Comparison of ENCODE assay signal across 24 cellular contexts in genomic region chr10:126262186-126262838, GRCh38.
"Had no signal": no experiment of that assay in that cellular context is flagged by ENCODE, and none has a peak within 500 bp of the region (broad histone marks: within the 10 kb centered on the region; RNA-seq: fewer than 3 reads in every experiment).

No MANE protein-coding gene starts in this region.

- H3K36me3 ChIP-seq: esophagus muscularis mucosa, suprapubic skin, transverse colon, vagina had no signal

- FAIRE-seq: TTC549 had no signal

- H3K4me3 ChIP-seq: coronary artery, esophagus muscularis mucosa, lung, suprapubic skin, transverse colon, vagina had no signal

- H3K36me3 Mint-ChIP-seq: activated naive CD8-positive, alpha-beta T cell; natural killer cell treated with Interleukin-12 subunit alpha and Interleukin-12 subunit beta and Interleukin-15 and Interleukin-18, amount 100 ng/mL, for 72 hours had no signal

- H3K27me3 Mint-ChIP-seq: activated naive CD8-positive, alpha-beta T cell had no signal

- DNase-seq: activated CD4-positive, alpha-beta T cell treated with anti-CD3 and anti-CD28 coated beads, Interleukin-2, amount 50 U/mL, for 4 hours; activated gamma-delta T cell; activated T-cell treated with anti-CD3 and anti-CD28 coated beads, Interleukin-2, amount 50 U/mL, for 72 hours; amniotic stem cell; caudate nucleus; foreskin keratinocyte; glutamatergic neuron; hypothalamus; islet precursor cell; left colon; posterior cingulate gyrus; retina; stimulated activated CD4-positive, alpha-beta T cell treated with anti-CD3 and anti-CD28 coated beads, Interleukin-2, amount 100 ng/mL, for 48 hours; transverse colon had no signal

- H3K9me3 ChIP-seq: suprapubic skin, transverse colon, vagina had no signal

- H3K27me3 ChIP-seq: esophagus muscularis mucosa, suprapubic skin, transverse colon, vagina had no signal

- H3K4me1 ChIP-seq: esophagus muscularis mucosa, foreskin keratinocyte, transverse colon, vagina had no signal

- ATAC-seq: activated T-cell treated with anti-CD3 and anti-CD28 coated beads, Interleukin-2, amount 50 U/mL, for 72 hours; foreskin keratinocyte; left colon; natural killer cell treated with Interleukin-12 subunit alpha and Interleukin-12 subunit beta and Interleukin-15 and Interleukin-18, amount 100 ng/mL, for 72 hours had no signal

- H3K4me3 Mint-ChIP-seq: activated naive CD8-positive, alpha-beta T cell; activated T-cell treated with anti-CD3 and anti-CD28 coated beads, Interleukin-2, amount 50 U/mL, for 72 hours; mesothelial cell of epicardium; natural killer cell treated with Interleukin-12 subunit alpha and Interleukin-12 subunit beta and Interleukin-15 and Interleukin-18, amount 100 ng/mL, for 72 hours; stimulated activated naive CD8-positive, alpha-beta T cell treated with anti-CD3 and anti-CD28 coated beads, Interleukin-15, Interleukin-2, amounts not matched to agents 100 ng/mL and 50 ng/mL, for 24 hours had no signal

- H3K27ac Mint-ChIP-seq: activated naive CD8-positive, alpha-beta T cell; activated T-cell treated with anti-CD3 and anti-CD28 coated beads, Interleukin-2, amount 50 U/mL, for 72 hours; mesothelial cell of epicardium; natural killer cell treated with Interleukin-12 subunit alpha and Interleukin-12 subunit beta and Interleukin-15 and Interleukin-18, amount 100 ng/mL, for 72 hours; stimulated activated naive CD8-positive, alpha-beta T cell treated with anti-CD3 and anti-CD28 coated beads, Interleukin-15, Interleukin-2, amounts not matched to agents 100 ng/mL and 50 ng/mL, for 24 hours had no signal

- H3K27ac ChIP-seq: esophagus muscularis mucosa, foreskin keratinocyte, suprapubic skin, transverse colon, vagina had no signal

- H3K9me3 Mint-ChIP-seq: natural killer cell treated with Interleukin-12 subunit alpha and Interleukin-12 subunit beta and Interleukin-15 and Interleukin-18, amount 100 ng/mL, for 72 hours had no signal
